In the genomic region with DNA sequence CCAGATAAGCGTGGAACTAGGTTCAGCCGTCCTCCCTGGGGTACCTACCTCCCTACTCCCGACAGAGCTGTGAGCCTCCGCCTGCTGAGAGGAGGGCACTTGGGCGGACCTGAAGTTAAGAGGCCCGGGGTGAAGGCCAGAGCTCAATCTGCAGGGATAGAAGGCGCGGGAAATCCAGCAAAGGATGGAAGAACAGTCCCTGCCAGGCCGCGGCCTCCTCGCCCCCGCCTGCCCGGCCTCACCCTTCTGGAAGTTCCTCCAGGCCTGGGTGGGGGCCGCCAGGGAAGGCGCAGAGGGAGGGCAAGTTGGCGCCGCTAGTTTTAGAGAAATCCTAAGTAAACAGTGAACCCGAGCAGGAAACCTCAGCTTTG, we compare ENCODE assay signal across 22 cellular contexts. TPM values are rescaled to one million over a fixed set of nuclear protein-coding genes. Genes with fewer than 3 reads are reported as not detected.
DNase-seq lines count a peak whose midpoint lies in the region; ATAC-seq and TF ChIP-seq lines count a peak whose summit lies in the region.
"Had no signal": no experiment of that assay in that cellular context is flagged by ENCODE, and none has a peak within 500 bp of the region (broad histone marks: within the 10 kb centered on the region; RNA-seq: fewer than 3 reads in every experiment).

No MANE protein-coding gene starts in this region.

- H3K27ac Mint-ChIP-seq in WTC11: no peak overlapping the region
- no peak overlapping the region for H3K27ac Mint-ChIP-seq in memory B cell
- H3K27ac Mint-ChIP-seq: activated T-helper 2 cell treated with anti-CD3 and anti-CD28 coated beads, Interferon-gamma antibody, Interleukin-2, Interleukin-4, amounts not matched to agents 10 μg/mL and 5 μg/mL and 100 μg/mL, durations not matched to agents 14 hours and 24 hours and 36 hours; brain; CD8-positive, alpha-beta memory T cell had no signal

- peak overlapping the region; percentile 73 for H3K4me3 Mint-ChIP-seq in WTC11
- H3K4me3 Mint-ChIP-seq in memory B cell: peak overlapping the region; percentile 34

- H3K9me3 ChIP-seq in skeletal muscle satellite cell (replicated peaks; ENCODE audit: low read length): no peaks in the 10 kb centered on the region
- H3K9me3 ChIP-seq: lower lobe of right lung, thyroid gland had no signal

- ATAC-seq in WTC11 (peak; percentile 3), memory B cell (ENCODE audit: low read depth) (no peak), HG03342 (IDR thresholded peaks at IDR 0.05; ENCODE audit: unreplicated experiment) (no peak), left colon (no peak)
- ATAC-seq: Right ventricle myocardium inferior had no signal

- H3K36me3 ChIP-seq in skeletal muscle satellite cell (ENCODE audit: insufficient read depth, low read length): peaks cover 3% of the 10 kb centered on the region
- H3K36me3 ChIP-seq: lower lobe of right lung, thyroid gland had no signal

- H3K4me2 ChIP-seq in skeletal muscle satellite cell (ENCODE audit: low read length): peak overlapping the region; percentile 96

- POLR2A ChIA-PET in WTC11 (lab: Charles Lee): no interaction called here

- H3K36me3 Mint-ChIP-seq in WTC11: no peaks in the 10 kb centered on the region
- H3K36me3 Mint-ChIP-seq in memory B cell: no peaks in the 10 kb centered on the region
- H3K36me3 Mint-ChIP-seq: brain; CD8-positive, alpha-beta memory T cell had no signal

- intact Hi-C loops in left colon (cut with DNase I, micrococcal nuclease): no loop called here

- in situ Hi-C loops in ACHN (cut with HindIII; ENCODE audit: low pct_ligation_motif_present, low pct_unique_long_range_greater_than_20kb, low sequenced_read_pairs): no loop called here

- DNase-seq in GM20000 (ENCODE audit: low spot score) (peak; percentile 13), WTC11 (ENCODE audit: low spot score) (no peak), memory B cell (ENCODE audit: low spot score in 2 of 2) (no peak), medulla oblongata (ENCODE audit: extremely low spot score) (no peak), left colon (no peak), ACHN (no peak)
- DNase-seq: activated CD4-positive, alpha-beta T cell treated with anti-CD3 and anti-CD28 coated beads for 48 hours; CD8-positive, alpha-beta memory T cell; glutamatergic neuron; lower lobe of right lung; NCI-H748 treated with DMSO at 0.1 percent for 48 hours; stimulated activated CD4-positive, alpha-beta T cell treated with anti-CD3 and anti-CD28 coated beads, Interleukin-1b, Interleukin-23, amount 100 ng/mL, for 48 hours; stimulated activated naive CD4-positive, alpha-beta T cell treated with Interleukin-2 at 50 U/mL for 16 hours; SW 1271; thyroid gland had no signal

- H3K27me3 Mint-ChIP-seq in WTC11 (ENCODE audit: low read depth): peaks cover 100% of the 10 kb centered on the region
- peaks cover 32% of the 10 kb centered on the region for H3K27me3 Mint-ChIP-seq in memory B cell

- H3K9ac ChIP-seq in skeletal muscle satellite cell (ENCODE audit: low read depth, low read length): peak overlapping the region; percentile 85
- H3K9ac ChIP-seq: parathyroid adenoma had no signal

- peak overlapping the region; percentile 82 for H3K4me3 ChIP-seq in skeletal muscle satellite cell (ENCODE audit: low read length)

- peaks cover 37% of the 10 kb centered on the region for H3K4me1 Mint-ChIP-seq in WTC11
- H3K4me1 Mint-ChIP-seq in memory B cell: peaks cover 3% of the 10 kb centered on the region

- TF ChIP-seq CTCF in GM20000 (IDR thresholded peaks at IDR 0.05; ENCODE audit: extremely low read depth, missing control alignments): no peak
- TF ChIP-seq CTCF in WTC11 (IDR thresholded peaks at IDR 0.05): no peak

- H3K4me1 ChIP-seq in skeletal muscle satellite cell (ENCODE audit: control insufficient read depth, insufficient read depth, low read length): peaks cover 37% of the 10 kb centered on the region

- H3K27me3 ChIP-seq in skeletal muscle satellite cell (ENCODE audit: control insufficient read depth, insufficient read depth, low read length): no peaks in the 10 kb centered on the region

- no peaks in the 10 kb centered on the region for H3K9me3 Mint-ChIP-seq in WTC11
- no peaks in the 10 kb centered on the region for H3K9me3 Mint-ChIP-seq in memory B cell
- H3K9me3 Mint-ChIP-seq: activated T-helper 2 cell treated with anti-CD3 and anti-CD28 coated beads, Interferon-gamma antibody, Interleukin-2, Interleukin-4, amounts not matched to agents 10 μg/mL and 5 μg/mL and 100 μg/mL, durations not matched to agents 14 hours and 24 hours and 36 hours had no signal

- CTCF ChIA-PET in WTC11 (lab: Charles Lee): interaction anchor here (1.2 to 2.0 kb wide), 4 partner anchors 11 to 21 kb away, joined by 3 to 22 read pairs (median 6); partner anchors contain the start of gene EN1

TF ChIP-seq in WTC11, 78 proteins besides CTCF, POLR2A, EP300 and RAD21 (continues in another document):
- TF ChIP-seq, protein P1, sequence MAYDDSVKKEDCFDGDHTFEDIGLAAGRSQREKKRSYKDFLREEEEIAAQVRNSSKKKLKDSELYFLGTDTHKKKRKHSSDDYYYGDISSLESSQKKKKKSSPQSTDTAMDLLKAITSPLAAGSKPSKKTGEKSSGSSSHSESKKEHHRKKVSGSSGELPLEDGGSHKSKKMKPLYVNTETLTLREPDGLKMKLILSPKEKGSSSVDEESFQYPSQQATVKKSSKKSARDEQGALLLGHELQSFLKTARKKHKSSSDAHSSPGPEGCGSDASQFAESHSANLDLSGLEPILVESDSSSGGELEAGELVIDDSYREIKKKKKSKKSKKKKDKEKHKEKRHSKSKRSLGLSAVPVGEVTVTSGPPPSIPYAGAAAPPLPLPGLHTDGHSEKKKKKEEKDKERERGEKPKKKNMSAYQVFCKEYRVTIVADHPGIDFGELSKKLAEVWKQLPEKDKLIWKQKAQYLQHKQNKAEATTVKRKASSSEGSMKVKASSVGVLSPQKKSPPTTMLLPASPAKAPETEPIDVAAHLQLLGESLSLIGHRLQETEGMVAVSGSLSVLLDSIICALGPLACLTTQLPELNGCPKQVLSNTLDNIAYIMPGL (CRISPR knock-in tag; IDR thresholded peaks at IDR 0.05): no peak
- TF ChIP-seq ETV6 (CRISPR knock-in tag; IDR thresholded peaks at IDR 0.05) (no peak), IRF1 (CRISPR knock-in tag; IDR thresholded peaks at IDR 0.05) (no peak), RELA (CRISPR knock-in tag; IDR thresholded peaks at IDR 0.05; ENCODE audit: borderline replicate concordance) (no peak), SOX15 (CRISPR knock-in tag; IDR thresholded peaks at IDR 0.05) (no peak), GABPB1 (CRISPR knock-in tag; IDR thresholded peaks at IDR 0.05) (no peak), JUN (CRISPR knock-in tag; IDR thresholded peaks at IDR 0.05) (no peak), FOXK1 (CRISPR knock-in tag; IDR thresholded peaks at IDR 0.05) (no peak), NR1H2 (CRISPR knock-in tag; IDR thresholded peaks at IDR 0.05) (no peak), MAX (CRISPR knock-in tag; IDR thresholded peaks at IDR 0.05) (no peak), ZNF219 (CRISPR knock-in tag; IDR thresholded peaks at IDR 0.05; ENCODE audit: borderline replicate concordance) (no peak)
- TF ChIP-seq, protein P2, sequence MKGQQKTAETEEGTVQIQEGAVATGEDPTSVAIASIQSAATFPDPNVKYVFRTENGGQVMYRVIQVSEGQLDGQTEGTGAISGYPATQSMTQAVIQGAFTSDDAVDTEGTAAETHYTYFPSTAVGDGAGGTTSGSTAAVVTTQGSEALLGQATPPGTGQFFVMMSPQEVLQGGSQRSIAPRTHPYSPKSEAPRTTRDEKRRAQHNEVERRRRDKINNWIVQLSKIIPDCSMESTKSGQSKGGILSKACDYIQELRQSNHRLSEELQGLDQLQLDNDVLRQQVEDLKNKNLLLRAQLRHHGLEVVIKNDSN (CRISPR knock-in tag; IDR thresholded peaks at IDR 0.05): no peak
- TF ChIP-seq, protein P3, sequence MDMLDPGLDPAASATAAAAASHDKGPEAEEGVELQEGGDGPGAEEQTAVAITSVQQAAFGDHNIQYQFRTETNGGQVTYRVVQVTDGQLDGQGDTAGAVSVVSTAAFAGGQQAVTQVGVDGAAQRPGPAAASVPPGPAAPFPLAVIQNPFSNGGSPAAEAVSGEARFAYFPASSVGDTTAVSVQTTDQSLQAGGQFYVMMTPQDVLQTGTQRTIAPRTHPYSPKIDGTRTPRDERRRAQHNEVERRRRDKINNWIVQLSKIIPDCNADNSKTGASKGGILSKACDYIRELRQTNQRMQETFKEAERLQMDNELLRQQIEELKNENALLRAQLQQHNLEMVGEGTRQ (CRISPR knock-in tag; IDR thresholded peaks at IDR 0.05): no peak

RNA-seq across cellular contexts. Expression of gene EN1, which starts 13.0 kb away (rescaled TPM):
- not detected in 3 replicates for total RNA-seq in WTC11 (2021)
- total RNA-seq in skeletal muscle satellite cell (2012; rRNA removed): 3.8 and 6.3 TPM in 2 replicates
- total RNA-seq in left colon: not detected
- total RNA-seq: activated T-helper 2 cell treated with anti-CD3 and anti-CD28 coated beads, Interferon-gamma antibody, Interleukin-2, Interleukin-4, amounts not matched to agents 10 μg/mL and 5 μg/mL and 100 μg/mL, durations not matched to agents 14 hours and 24 hours and 36 hours; CD8-positive, alpha-beta memory T cell; OCI-LY7; Right ventricle myocardium inferior had no signal
